Comparison of ENCODE assay signal across 15 cellular contexts in the genomic region with DNA sequence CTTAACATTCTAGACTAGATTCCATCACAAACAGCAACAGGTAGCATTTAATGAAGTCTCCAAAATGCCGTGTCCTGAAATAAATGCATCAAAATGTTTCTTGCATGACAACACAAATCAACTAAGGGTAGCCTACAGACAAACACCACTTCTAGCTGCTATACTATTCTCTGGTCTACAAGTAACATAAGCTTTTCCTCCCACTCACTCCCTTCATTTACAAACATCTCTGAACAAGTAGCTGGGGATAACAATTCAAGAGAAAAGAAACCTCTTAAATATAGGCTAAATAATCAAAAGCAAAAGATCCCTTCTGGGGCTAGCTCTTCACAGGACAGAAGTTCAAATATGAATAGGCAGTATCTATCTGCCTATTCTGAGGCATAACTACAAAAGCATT.
"Had no signal": no experiment of that assay in that cellular context is flagged by ENCODE, and none has a peak within 500 bp of the region (broad histone marks: within the 10 kb centered on the region; RNA-seq: fewer than 3 reads in every experiment).

No MANE protein-coding gene starts in this region.

- H3K4me3 Mint-ChIP-seq: activated CD8-positive, alpha-beta T cell treated with anti-CD3 and anti-CD28 coated beads for 36 hours; mesothelial cell of epicardium had no signal

- H3K36me3 Mint-ChIP-seq: mesothelial cell of epicardium had no signal

- H3K36me3 ChIP-seq: cardiac muscle cell, neutrophil, tibial artery, uterus had no signal

- H3K9me3 Mint-ChIP-seq: activated CD8-positive, alpha-beta T cell treated with anti-CD3 and anti-CD28 coated beads for 36 hours; activated T-helper 1 cell treated with anti-CD3 and anti-CD28 coated beads, Interleukin-12 subunit alpha, Interleukin-12 subunit beta, Interleukin-2, Interleukin-4 antibody, amounts not matched to agents 30 ng/mL and 10 ng/mL and 1 ng/mL, durations not matched to agents 14 hours and 24 hours and 36 hours; mesothelial cell of epicardium had no signal

- H3K4me1 Mint-ChIP-seq: mesothelial cell of epicardium had no signal

- H3K27me3 ChIP-seq: cardiac muscle cell, hepatocyte, neutrophil, tibial artery, uterus had no signal

- H3K4me1 ChIP-seq: uterus had no signal

- H3K4me3 ChIP-seq: cardiac muscle cell, coronary artery, hepatocyte, tibial artery, uterus had no signal

- ATAC-seq: activated CD8-positive, alpha-beta T cell treated with anti-CD3 and anti-CD28 coated beads for 36 hours had no signal

- H3K27ac ChIP-seq: cardiac muscle cell, coronary artery, hepatocyte, neutrophil, tibial artery, uterus had no signal

- H3K27ac Mint-ChIP-seq: activated CD8-positive, alpha-beta T cell treated with anti-CD3 and anti-CD28 coated beads for 36 hours; activated T-helper 1 cell treated with anti-CD3 and anti-CD28 coated beads, Interleukin-12 subunit alpha, Interleukin-12 subunit beta, Interleukin-2, Interleukin-4 antibody, amounts not matched to agents 30 ng/mL and 10 ng/mL and 1 ng/mL, durations not matched to agents 14 hours and 24 hours and 36 hours; mesothelial cell of epicardium had no signal

- H2AFZ ChIP-seq: hepatocyte had no signal

- H3K9me3 ChIP-seq: neutrophil, tibial artery, uterus had no signal

- FAIRE-seq: small intestine had no signal

- H3K4me2 ChIP-seq: hepatocyte had no signal

- DNase-seq: activated CD4-positive, alpha-beta T cell treated with anti-CD3 and anti-CD28 coated beads for 4 hours; activated CD8-positive, alpha-beta T cell treated with anti-CD3 and anti-CD28 coated beads for 36 hours; activated naive CD4-positive, alpha-beta T cell; effector CD4-positive, alpha-beta T cell; kidney glomerular epithelial cell; posterior cingulate gyrus; small intestine; tibial artery; uterus had no signal
